In the genomic region with DNA sequence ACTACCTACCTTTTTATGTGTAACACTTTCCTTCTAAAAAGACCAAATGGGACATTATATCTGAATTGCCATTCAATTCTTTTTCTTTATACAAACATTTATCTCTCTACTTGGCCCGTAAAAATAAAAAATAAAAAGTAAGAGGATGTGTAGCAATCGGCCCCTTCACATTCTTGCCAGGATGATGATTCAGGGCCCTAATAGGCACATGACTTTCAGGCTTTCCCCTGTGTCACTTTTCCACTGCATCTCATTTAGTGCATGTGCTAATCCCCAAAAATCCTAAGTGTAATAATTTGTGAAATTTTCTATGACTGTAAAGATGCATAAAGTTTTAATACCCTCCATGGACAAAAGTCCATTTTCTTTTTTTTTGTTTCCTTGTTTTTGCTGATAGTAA, we compare ENCODE assay signal across 12 cellular contexts. TPM values are rescaled to one million over a fixed set of nuclear protein-coding genes. Genes with fewer than 3 reads are reported as not detected.
DNase-seq lines count a peak whose midpoint lies in the region; ATAC-seq and TF ChIP-seq lines count a peak whose summit lies in the region.
"Had no signal": no experiment of that assay in that cellular context is flagged by ENCODE, and none has a peak within 500 bp of the region (broad histone marks: within the 10 kb centered on the region; RNA-seq: fewer than 3 reads in every experiment).

No MANE protein-coding gene starts in this region.

- no peaks in the 10 kb centered on the region for H3K79me1 ChIP-seq in neuronal stem cell (ENCODE audit: low read depth, low read length)

- H3K36me3 ChIP-seq in OCI-LY1 (ENCODE audit: insufficient read depth, low read length) (peaks cover 8% of the 10 kb centered on the region; the same call in 1 of the 2 replicates), neuronal stem cell (replicated peaks in 1 of 2; ENCODE audit: control insufficient read depth in 2 of 2, insufficient read depth in 2 of 2, low read length in 2 of 2) (no peaks in the 10 kb centered on the region)
- H3K36me3 ChIP-seq: ovary, tibial artery had no signal

- H3K9me3 ChIP-seq in OCI-LY1 (ENCODE audit: low read length): peaks cover 9% of the 10 kb centered on the region; the same call in 1 of the 2 replicates
- no peaks in the 10 kb centered on the region for H3K9me3 ChIP-seq in neuronal stem cell (replicated peaks in 1 of 2; ENCODE audit: control insufficient read depth in 2 of 2, insufficient read depth in 1 of 2, low read depth in 1 of 2, low read length in 2 of 2)
- H3K9me3 ChIP-seq: ovary had no signal

- H3K4me3 ChIP-seq in OCI-LY1 (ENCODE audit: low read depth, low read length, poor library complexity, severe bottlenecking) (no peak overlapping the region), skeletal muscle cell (ENCODE audit: low read depth, low read length) (no peak overlapping the region), neuronal stem cell (ENCODE audit: low read length in 2 of 2) (no peak overlapping the region)
- H3K4me3 ChIP-seq: ovary, tibial artery had no signal

- H3K14ac ChIP-seq in neuronal stem cell (ENCODE audit: low read length): no peak overlapping the region

- H3K27ac ChIP-seq in OCI-LY1 (ENCODE audit: low read depth, low read length, poor library complexity, severe bottlenecking) (peak overlapping the region; percentile 62), neuronal stem cell (replicated peaks; ENCODE audit: low read length) (no peak overlapping the region)
- H3K27ac ChIP-seq: ovary, tibial artery had no signal

- H3K27me3 ChIP-seq in OCI-LY1 (ENCODE audit: insufficient read depth, low read length): no peaks in the 10 kb centered on the region
- H3K27me3 ChIP-seq in neuronal stem cell (ENCODE audit: control insufficient read depth in 3 of 3, insufficient read depth in 3 of 3, low read depth in 1 of 3, low read length in 3 of 3): no peaks in the 10 kb centered on the region
- H3K27me3 ChIP-seq: ovary, tibial artery had no signal

- no peak overlapping the region for H4K8ac ChIP-seq in neuronal stem cell (ENCODE audit: low read depth, low read length)

- no peak overlapping the region for H3K4ac ChIP-seq in neuronal stem cell (ENCODE audit: low read length)

- no peak overlapping the region for H2BK15ac ChIP-seq in neuronal stem cell (ENCODE audit: low read length)

- WGBS in neuronal stem cell (ENCODE audit: extremely low coverage in 2 of 2, insufficient read length in 2 of 2, insufficient replicate concordance in 1 of 2), 2 donors: no CpG with 5 or more reads among the region's 2 CpGs

- peak overlapping the region; percentile 35 for H3K4me2 ChIP-seq in OCI-LY1 (ENCODE audit: low read length)
- no peak overlapping the region for H3K4me2 ChIP-seq in neuronal stem cell (ENCODE audit: insufficient read depth, low read length, poor library complexity, severe bottlenecking)

- no peaks in the 10 kb centered on the region for H3K79me2 ChIP-seq in OCI-LY1 (ENCODE audit: insufficient read depth, low read length)

- H2AK5ac ChIP-seq in neuronal stem cell (ENCODE audit: low read depth, low read length): no peak overlapping the region

- H2AFZ ChIP-seq in OCI-LY1 (ENCODE audit: low read length): peak overlapping the region; percentile 100
- H2AFZ ChIP-seq in neuronal stem cell (ENCODE audit: low read length): no peak overlapping the region

- H3K18ac ChIP-seq in neuronal stem cell (ENCODE audit: low read length): no peak overlapping the region

- H4K91ac ChIP-seq in neuronal stem cell (ENCODE audit: low read depth, low read length, poor library complexity): no peak overlapping the region

- no peak overlapping the region for H2BK12ac ChIP-seq in neuronal stem cell (ENCODE audit: low read length)

- ATAC-seq in HG03135 (IDR thresholded peaks at IDR 0.05; ENCODE audit: unreplicated experiment) (no peak), HG03457 (IDR thresholded peaks at IDR 0.05; ENCODE audit: unreplicated experiment) (no peak)

- no peaks in the 10 kb centered on the region for H4K20me1 ChIP-seq in OCI-LY1 (ENCODE audit: insufficient read depth, low read length)

- no peak overlapping the region for H2BK5ac ChIP-seq in neuronal stem cell (ENCODE audit: low read length)

- no peak overlapping the region for H3K23ac ChIP-seq in neuronal stem cell (ENCODE audit: low read depth, low read length, poor library complexity)

- TF ChIP-seq CTCF in OCI-LY1 (IDR thresholded peaks at IDR 0.05; ENCODE audit: low read length): no peak

- no peaks in the 10 kb centered on the region for H3F3A ChIP-seq in OCI-LY1 (ENCODE audit: insufficient read depth, low read length)

- no peak overlapping the region for H2BK120ac ChIP-seq in neuronal stem cell (ENCODE audit: low read depth, low read length)

- H3K4me1 ChIP-seq in OCI-LY1 (ENCODE audit: insufficient read depth, low read length, severe bottlenecking): peaks cover 31% of the 10 kb centered on the region
- no peaks in the 10 kb centered on the region for H3K4me1 ChIP-seq in neuronal stem cell (ENCODE audit: control insufficient read depth in 2 of 2, insufficient read depth in 1 of 2, low read depth in 1 of 2, low read length in 2 of 2)
- H3K4me1 ChIP-seq: tibial artery had no signal

- peak overlapping the region; percentile 41 for H3K9ac ChIP-seq in OCI-LY1 (ENCODE audit: low read length)
- no peak overlapping the region for H3K9ac ChIP-seq in neuronal stem cell (ENCODE audit: low read depth, low read length, poor library complexity)

- DNase-seq in EL: peak; percentile 80
- DNase-seq in fibroblast of gingiva (ENCODE audit: low read depth): peak; percentile 90
- DNase-seq in skeletal muscle cell (ENCODE audit: low read depth): peak; percentile 70
- no peak for DNase-seq in neuronal stem cell (ENCODE audit: low spot score)
- no peak for DNase-seq in HuH-7.5 (ENCODE audit: low spot score)
- DNase-seq: kidney, NCI-H1694, ovary had no signal

- no peaks in the 10 kb centered on the region for H3K9me2 ChIP-seq in OCI-LY1 (ENCODE audit: low read depth, low read length)

RNA-seq across cellular contexts. Expression of a gene that starts 23.0 kb away (rescaled TPM):
- polyA plus RNA-seq in neuronal stem cell (2013, experiment 1 of 2): 35.7 TPM
- 39.7 TPM for polyA plus RNA-seq in neuronal stem cell (2013, experiment 2 of 2)

Comparison
In these comparisons a context has a peak if more than half of its experiments do, and no peak if none do; other contexts are left out.
1. DNase-seq: peak in EL (single experiment), fibroblast of gingiva (single experiment) and skeletal muscle cell (single experiment); none in neuronal stem cell (single experiment) and HuH-7.5 (single experiment).